Comparison of ENCODE assay signal across 8 cellular contexts in the genomic region with DNA sequence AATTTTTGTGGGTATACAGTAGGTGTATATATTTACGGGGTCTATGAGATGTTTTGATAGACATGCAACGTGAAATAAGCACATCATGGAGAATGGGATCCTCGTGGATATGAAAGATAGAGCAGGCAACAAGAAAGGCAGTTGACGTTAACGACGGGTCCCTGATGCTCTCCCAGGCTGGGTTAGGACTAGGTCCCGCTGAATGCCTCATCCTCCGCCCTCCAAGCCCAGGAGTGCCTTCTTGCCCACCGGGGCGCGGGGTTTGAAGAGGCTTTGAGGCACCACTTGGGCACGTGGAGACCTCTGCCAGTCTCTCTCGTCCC. TPM values are rescaled to one million over a fixed set of nuclear protein-coding genes. Genes with fewer than 3 reads are reported as not detected.
DNase-seq lines count a peak whose midpoint lies in the region; ATAC-seq and TF ChIP-seq lines count a peak whose summit lies in the region.

No MANE protein-coding gene starts in this region.

- H3K27me3 ChIP-seq in cardiac muscle cell (no peaks in the 10 kb centered on the region), skeletal muscle tissue (ENCODE audit: control insufficient read depth in 3 of 3, insufficient read depth in 3 of 3, low read length in 3 of 3) (no peaks in the 10 kb centered on the region)

- H3K36me3 Mint-ChIP-seq in activated T-cell treated with anti-CD3 and anti-CD28 coated beads, Interleukin-2, amount 50 U/mL, for 72 hours (ENCODE audit: insufficient read depth in 2 of 2), result peaks cover 4 to 13% of the 10 kb centered on the region in 2 donors

- peak overlapping the region; percentile 77 for H3K4me3 ChIP-seq in SK-N-MC
- H3K4me3 ChIP-seq in cardiac muscle cell, result peak overlapping the region; percentile 69
- peak overlapping the region; percentile 74 to 83 (median 78) for H3K4me3 ChIP-seq in skeletal muscle tissue (ENCODE audit: low read length in 3 of 3)

- H3K27ac ChIP-seq in SK-N-MC (no peak overlapping the region), cardiac muscle cell (no peak overlapping the region), skeletal muscle tissue (ENCODE audit: low read depth, low read length) (no peak overlapping the region)

- H3K9ac ChIP-seq in SK-N-MC (ENCODE audit: insufficient read length) (no peak overlapping the region), skeletal muscle tissue (ENCODE audit: low read depth in 1 of 3, low read length in 3 of 3) (peak overlapping the region in 1 of 3 donors; percentile 81)

- TF ChIP-seq CTCF in cardiac muscle cell (IDR thresholded peaks at IDR 0.05; ENCODE audit: low read depth, low read length), result no peak

- no peaks in the 10 kb centered on the region for H3K9me3 Mint-ChIP-seq in activated T-cell treated with anti-CD3 and anti-CD28 coated beads, Interleukin-2, amount 50 U/mL, for 72 hours

- no peaks in the 10 kb centered on the region for H3K9me3 ChIP-seq in SK-N-MC (ENCODE audit: low read depth, low read length)
- no peaks in the 10 kb centered on the region for H3K9me3 ChIP-seq in cardiac muscle cell (ENCODE audit: low read depth)
- H3K9me3 ChIP-seq in skeletal muscle tissue (ENCODE audit: control insufficient read depth in 3 of 3, low read length in 3 of 3), result no peaks in the 10 kb centered on the region

- no peaks in the 10 kb centered on the region for H3K27me3 Mint-ChIP-seq in activated T-cell treated with anti-CD3 and anti-CD28 coated beads, Interleukin-2, amount 50 U/mL, for 72 hours (ENCODE audit: low read depth)

- no peaks in the 10 kb centered on the region for H3K36me3 ChIP-seq in SK-N-MC (ENCODE audit: insufficient read depth, low read length)
- H3K36me3 ChIP-seq in cardiac muscle cell, result peaks cover 3% of the 10 kb centered on the region
- H3K36me3 ChIP-seq in skeletal muscle tissue (ENCODE audit: control insufficient read depth in 3 of 3, insufficient read depth in 3 of 3, low read length in 3 of 3), result no peaks in the 10 kb centered on the region

- peak; percentile 42 to 52 for ATAC-seq in activated T-cell treated with anti-CD3 and anti-CD28 coated beads, Interleukin-2, amount 50 U/mL, for 72 hours (replicated peaks in 1 of 2)

- no peak for DNase-seq in activated T-cell treated with anti-CD3 and anti-CD28 coated beads, Interleukin-2, amount 50 U/mL, for 72 hours
- DNase-seq in activated T-cell treated with anti-CD3 and anti-CD28 coated beads, Interleukin-2, amount 50 U/mL, for 1 hour, result no peak
- DNase-seq in SK-N-MC (ENCODE audit: low read depth, low spot score), result no peak
- DNase-seq in cardiac muscle cell (ENCODE audit: low read depth in 1 of 2, low spot score in 1 of 2), result no peak
- no peak for DNase-seq in inferior parietal cortex (ENCODE audit: extremely low spot score)
- no peak for DNase-seq in SK-N-DZ (ENCODE audit: low spot score)
- DNase-seq in cerebellum (ENCODE audit: low spot score), result no peak

- H3K4me1 Mint-ChIP-seq in activated T-cell treated with anti-CD3 and anti-CD28 coated beads, Interleukin-2, amount 50 U/mL, for 72 hours (ENCODE audit: low read depth), result peaks cover 26% of the 10 kb centered on the region

- H3K27ac Mint-ChIP-seq in activated T-cell treated with anti-CD3 and anti-CD28 coated beads, Interleukin-2, amount 50 U/mL, for 72 hours, result no peak overlapping the region

- H3K4me3 Mint-ChIP-seq in activated T-cell treated with anti-CD3 and anti-CD28 coated beads, Interleukin-2, amount 50 U/mL, for 72 hours, result peak overlapping the region; percentile 90 to 94

- H3K4me1 ChIP-seq in cardiac muscle cell (ENCODE audit: low read depth) (no peaks in the 10 kb centered on the region), skeletal muscle tissue (ENCODE audit: control insufficient read depth in 3 of 3, insufficient read depth in 3 of 3, low read length in 3 of 3) (peaks cover 14 to 22% (median 17%) of the 10 kb centered on the region in 3 donors)

RNA-seq across cellular contexts. Expression of a gene that starts 9.5 kb away (rescaled TPM):
- total RNA-seq in activated T-cell treated with anti-CD3 and anti-CD28 coated beads, Interleukin-2, amount 50 U/mL, for 72 hours, result 10 to 100 TPM; 47.1 to 51.1 TPM
- total RNA-seq in cardiac muscle cell, result 69.3 TPM in 2 replicates
- 29.1 and 33.5 TPM in 2 replicates for polyA plus RNA-seq in cardiac muscle cell
- total RNA-seq in skeletal muscle tissue, result 19.3 TPM
- polyA plus RNA-seq in SK-N-DZ (2014; cell fraction: cytosol; rRNA removed), result 37.8 and 46.8 TPM in 2 replicates
- polyA plus RNA-seq in SK-N-DZ (2014; cell fraction: nucleus; rRNA removed), result 30.0 and 37.4 TPM in 2 replicates
- 87.6 TPM for total RNA-seq in cerebellum
